In the genomic region with DNA sequence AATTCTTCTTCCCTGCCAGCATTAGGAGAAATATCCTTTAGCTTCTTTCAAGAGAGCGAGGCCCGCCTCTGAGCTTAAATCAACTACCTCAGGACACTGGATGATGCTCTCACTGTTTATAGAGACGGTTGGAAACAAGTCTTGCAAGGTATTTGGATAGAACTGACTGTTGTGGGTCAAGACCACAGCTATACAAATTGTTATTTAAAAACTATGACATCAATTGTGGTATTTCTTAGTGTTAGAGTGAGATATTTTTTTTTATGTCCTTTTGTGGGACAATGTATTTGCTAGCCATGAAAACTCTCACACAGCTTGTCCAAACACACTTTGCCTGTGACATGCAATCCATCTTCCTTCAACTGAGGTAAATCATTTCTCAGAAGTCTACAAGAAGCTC, we compare ENCODE assay signal across 25 cellular contexts.
"Had no signal": no experiment of that assay in that cellular context is flagged by ENCODE, and none has a peak within 500 bp of the region (broad histone marks: within the 10 kb centered on the region; RNA-seq: fewer than 3 reads in every experiment).

No MANE protein-coding gene starts in this region.

- H3K36me3 Mint-ChIP-seq: immature natural killer cell; naive thymus-derived CD4-positive, alpha-beta T cell; natural killer cell treated with Interleukin-12 subunit alpha and Interleukin-12 subunit beta and Interleukin-15 and Interleukin-18, amount 100 ng/mL, for 72 hours; stimulated activated naive B cell treated with anti-CD40 and anti-IgM and Interleukin-4, amounts not matched to agents 10 μg/mL and 1 μg/mL and 100 μg/mL, for 72 hours had no signal

- H3K4me3 Mint-ChIP-seq: immature natural killer cell; naive thymus-derived CD4-positive, alpha-beta T cell; natural killer cell treated with Interleukin-12 subunit alpha and Interleukin-12 subunit beta and Interleukin-15 and Interleukin-18, amount 100 ng/mL, for 72 hours; stimulated activated naive B cell treated with anti-CD40 and anti-IgM and Interleukin-4, amounts not matched to agents 10 μg/mL and 1 μg/mL and 100 μg/mL, for 72 hours had no signal

- H3K27me3 Mint-ChIP-seq: progenitor cell of endocrine pancreas had no signal

- H3K36me3 ChIP-seq: left ventricle myocardium inferior, ovary, right atrium auricular region, right lobe of liver, stomach, thyroid gland, transverse colon, upper lobe of right lung had no signal

- H3K27me3 ChIP-seq: ovary, right atrium auricular region, right lobe of liver, stomach, testis, thyroid gland, transverse colon, upper lobe of right lung had no signal

- H3K9me3 Mint-ChIP-seq: immature natural killer cell; naive thymus-derived CD4-positive, alpha-beta T cell; natural killer cell treated with Interleukin-12 subunit alpha and Interleukin-12 subunit beta and Interleukin-15 and Interleukin-18, amount 100 ng/mL, for 72 hours; stimulated activated naive B cell treated with anti-CD40 and anti-IgM and Interleukin-4, amounts not matched to agents 10 μg/mL and 1 μg/mL and 100 μg/mL, for 72 hours had no signal

- H3K4me3 ChIP-seq: left ventricle myocardium inferior, lung, mucosa of descending colon, ovary, right atrium auricular region, right lobe of liver, smooth muscle cell, stomach, testis, thyroid gland, transverse colon, upper lobe of right lung had no signal

- H3K4me1 Mint-ChIP-seq: immature natural killer cell; naive thymus-derived CD4-positive, alpha-beta T cell had no signal

- DNase-seq: hypothalamus; immature natural killer cell; kidney; left ventricle myocardium inferior; midbrain; mucosa of descending colon; naive thymus-derived CD4-positive, alpha-beta T cell; ovary; right lobe of liver; stimulated activated CD4-positive, alpha-beta T cell treated with anti-CD3 and anti-CD28 coated beads, Interleukin-1b, Interleukin-23, amount 100 ng/mL, for 48 hours; stimulated activated CD4-positive, alpha-beta T cell treated with anti-CD3 and anti-CD28 coated beads, Interleukin-2, amount 100 ng/mL, for 48 hours; stimulated activated naive B cell treated with anti-CD40 and anti-IgM and Interleukin-4, amounts not matched to agents 10 μg/mL and 1 μg/mL and 100 μg/mL, for 72 hours; stimulated activated naive CD8-positive, alpha-beta T cell treated with anti-CD3 and anti-CD28 coated beads, Interleukin-15, Interleukin-2, amounts not matched to agents 100 U/mL and 50 U/mL, for 24 hours; stomach; testis; thyroid gland; transverse colon; upper lobe of right lung had no signal

- H3K27ac ChIP-seq: left ventricle myocardium inferior, ovary, right atrium auricular region, right lobe of liver, stomach, testis, thyroid gland, transverse colon, upper lobe of right lung had no signal

- H3K27ac Mint-ChIP-seq: immature natural killer cell; naive thymus-derived CD4-positive, alpha-beta T cell; natural killer cell treated with Interleukin-12 subunit alpha and Interleukin-12 subunit beta and Interleukin-15 and Interleukin-18, amount 100 ng/mL, for 72 hours; progenitor cell of endocrine pancreas; stimulated activated naive B cell treated with anti-CD40 and anti-IgM and Interleukin-4, amounts not matched to agents 10 μg/mL and 1 μg/mL and 100 μg/mL, for 72 hours had no signal

- H3K4me2 ChIP-seq: smooth muscle cell had no signal

- H3K9me3 ChIP-seq: left ventricle myocardium inferior, mucosa of descending colon, ovary, right atrium auricular region, right lobe of liver, stomach, testis, thyroid gland, transverse colon, upper lobe of right lung had no signal

- ATAC-seq: mucosa of descending colon; naive thymus-derived CD4-positive, alpha-beta T cell; natural killer cell treated with Interleukin-12 subunit alpha and Interleukin-12 subunit beta and Interleukin-15 and Interleukin-18, amount 100 ng/mL, for 72 hours; right lobe of liver; stimulated activated naive B cell treated with anti-CD40 and anti-IgM and Interleukin-4, amounts not matched to agents 10 μg/mL and 1 μg/mL and 100 μg/mL, for 72 hours; stimulated activated naive CD8-positive, alpha-beta T cell treated with anti-CD3 and anti-CD28 coated beads, Interleukin-15, Interleukin-2, amounts not matched to agents 100 U/mL and 50 U/mL, for 24 hours; upper lobe of right lung had no signal

- FAIRE-seq: islet of Langerhans, kidney, urothelium cell line had no signal

- H3K4me1 ChIP-seq: right lobe of liver, testis, thyroid gland, transverse colon, upper lobe of right lung had no signal
